ENCODE assay signal across 8 cellular contexts in genomic region chr20:38674178-38675133, GRCh38. TPM values are rescaled to one million over a fixed set of nuclear protein-coding genes. Genes with fewer than 3 reads are reported as not detected.
DNase-seq lines count a peak whose midpoint lies in the region; ATAC-seq and TF ChIP-seq lines count a peak whose summit lies in the region.

No MANE protein-coding gene starts in this region.

- no peaks in the 10 kb centered on the region for H3K36me3 Mint-ChIP-seq in T-helper 2 cell treated with Interferon-gamma antibody and Interleukin-4, amounts not matched to agents 5 μg/mL and 100 μg/mL, for 36 hours (ENCODE audit: low read depth)

- in situ Hi-C loops in astrocyte of the spinal cord (cut with HindIII; ENCODE audit: low sequenced_read_pairs): no loop called here

- DNase-seq in ELF-1 (ENCODE audit: low read depth, low spot score) (peak; percentile 61), astrocyte of the spinal cord (ENCODE audit: low read depth, low spot score) (peak; percentile 40), smooth muscle cell (lab: John Stamatoyannopoulos, UW; ENCODE audit: unreplicated experiment) (peak; percentile 47), MM.1S (no peak)
- DNase-seq in T-helper 2 cell treated with Interferon-gamma antibody and Interleukin-4, amounts not matched to agents 5 μg/mL and 100 μg/mL, for 36 hours (ENCODE audit: low spot score): peak; percentile 45

- H3K27ac ChIP-seq in iPS-20b (ENCODE audit: low read length) (no peak overlapping the region), smooth muscle cell (ENCODE audit: low read depth) (no peak overlapping the region), MM.1S (ENCODE audit: low read length) (no peak overlapping the region)

- H3K4me1 ChIP-seq in iPS-20b (ENCODE audit: insufficient read depth, low read length) (peaks cover 6% of the 10 kb centered on the region; the same call in 1 of the 2 replicates), smooth muscle cell (ENCODE audit: low read depth) (no peaks in the 10 kb centered on the region), MM.1S (ENCODE audit: low read length) (no peaks in the 10 kb centered on the region)

- TF ChIP-seq CTCF in astrocyte of the spinal cord (IDR thresholded peaks at IDR 0.05; ENCODE audit: low read depth, low read length): no peak
- TF ChIP-seq CTCF in smooth muscle cell (IDR thresholded peaks at IDR 0.05; ENCODE audit: borderline replicate concordance, insufficient read depth, poor library complexity, severe bottlenecking): no peak
- no peak for TF ChIP-seq CTCF in MM.1S (IDR thresholded peaks at IDR 0.05; ENCODE audit: low read length)

- H3K9me2 ChIP-seq in MM.1S (replicated peaks; ENCODE audit: insufficient read depth, low read length): no peaks in the 10 kb centered on the region

- peaks cover 26% of the 10 kb centered on the region for H3K27me3 Mint-ChIP-seq in T-helper 2 cell treated with Interferon-gamma antibody and Interleukin-4, amounts not matched to agents 5 μg/mL and 100 μg/mL, for 36 hours (ENCODE audit: low read depth)

- ATAC-seq in HG03139 (IDR thresholded peaks at IDR 0.05; ENCODE audit: unreplicated experiment) (peak; percentile 72), HG03159 (IDR thresholded peaks at IDR 0.05; ENCODE audit: unreplicated experiment) (no peak)

- H3K79me2 ChIP-seq in smooth muscle cell (ENCODE audit: low read depth): no peaks in the 10 kb centered on the region
- no peaks in the 10 kb centered on the region for H3K79me2 ChIP-seq in MM.1S (ENCODE audit: low read length)

- WGBS in smooth muscle cell (ENCODE audit: low lambda C conversion rate): 12% methylated on average over 63 of the region's 83 CpGs

- H3F3A ChIP-seq in smooth muscle cell (ENCODE audit: low read depth) (no peaks in the 10 kb centered on the region), MM.1S (ENCODE audit: insufficient read depth, low read length) (no peaks in the 10 kb centered on the region)

- H3K27ac Mint-ChIP-seq in T-helper 2 cell treated with Interferon-gamma antibody and Interleukin-4, amounts not matched to agents 5 μg/mL and 100 μg/mL, for 36 hours: no peak overlapping the region

- H3K27me3 ChIP-seq in iPS-20b (ENCODE audit: insufficient read depth, low read length) (peaks cover 89% of the 10 kb centered on the region), smooth muscle cell (ENCODE audit: low read depth) (peaks cover 27% of the 10 kb centered on the region), MM.1S (replicated peaks; ENCODE audit: insufficient read depth, low read length) (peaks cover 21% of the 10 kb centered on the region; the same call in 1 of the 2 replicates)

- H3K36me3 ChIP-seq in iPS-20b (ENCODE audit: insufficient read depth, low read depth, low read length) (no peaks in the 10 kb centered on the region), smooth muscle cell (ENCODE audit: low read depth) (no peaks in the 10 kb centered on the region), MM.1S (replicated peaks; ENCODE audit: insufficient read depth, low read length) (no peaks in the 10 kb centered on the region)

- H3K9me3 ChIP-seq in iPS-20b (ENCODE audit: insufficient read depth, low read depth, low read length) (no peaks in the 10 kb centered on the region), smooth muscle cell (replicated peaks; ENCODE audit: low read depth) (no peaks in the 10 kb centered on the region), MM.1S (replicated peaks; ENCODE audit: insufficient read depth, low read length) (no peaks in the 10 kb centered on the region)

- peak overlapping the region; percentile 50 for H2AFZ ChIP-seq in smooth muscle cell (ENCODE audit: low read depth)
- no peak overlapping the region for H2AFZ ChIP-seq in MM.1S (ENCODE audit: low read length)

- peaks cover 8% of the 10 kb centered on the region for H3K4me1 Mint-ChIP-seq in T-helper 2 cell treated with Interferon-gamma antibody and Interleukin-4, amounts not matched to agents 5 μg/mL and 100 μg/mL, for 36 hours (ENCODE audit: low read depth)

- H3K4me3 ChIP-seq in astrocyte of the spinal cord (ENCODE audit: low read depth, low read length) (peak overlapping the region; percentile 54), iPS-20b (ENCODE audit: low read length) (peak overlapping the region; percentile 83), smooth muscle cell (peak overlapping the region; percentile 56), MM.1S (ENCODE audit: low read length) (no peak overlapping the region)

- H3K4me2 ChIP-seq in smooth muscle cell (peak overlapping the region; percentile 90), MM.1S (ENCODE audit: low read depth, low read length) (no peak overlapping the region)

- H3K4me3 Mint-ChIP-seq in T-helper 2 cell treated with Interferon-gamma antibody and Interleukin-4, amounts not matched to agents 5 μg/mL and 100 μg/mL, for 36 hours: peak overlapping the region; percentile 83

- H4K20me1 ChIP-seq in smooth muscle cell (ENCODE audit: low read depth) (no peaks in the 10 kb centered on the region), MM.1S (ENCODE audit: insufficient read depth, low read length) (no peaks in the 10 kb centered on the region)

- H3K9ac ChIP-seq in iPS-20b (ENCODE audit: low read depth, low read length) (peak overlapping the region; percentile 65; the same call in 1 of the 2 replicates), smooth muscle cell (ENCODE audit: low read depth) (no peak overlapping the region), MM.1S (ENCODE audit: low read length) (no peak overlapping the region)

- H3K9me3 Mint-ChIP-seq in T-helper 2 cell treated with Interferon-gamma antibody and Interleukin-4, amounts not matched to agents 5 μg/mL and 100 μg/mL, for 36 hours: no peaks in the 10 kb centered on the region

RNA-seq across cellular contexts. Expression of gene SLC32A1, which starts 49.8 kb away (rescaled TPM):
- total RNA-seq in smooth muscle cell: not detected in 2 replicates
- polyA plus RNA-seq in smooth muscle cell: not detected in 2 replicates
